8 cellular contexts compared by ENCODE assay signal in genomic region chr16:5240278-5240626, GRCh38.
DNase-seq lines count a peak whose midpoint lies in the region; ATAC-seq, FAIRE-seq and TF ChIP-seq lines count a peak whose summit lies in the region.
"Not testable (repeated sequence)": the region's sequence is repeated elsewhere in the genome, so short reads cannot be mapped to it uniquely, and the experiment has no call there.

No MANE protein-coding gene starts in this region.

- not testable (repeated sequence) for H4K91ac ChIP-seq in neuronal stem cell (ENCODE audit: low read depth, low read length, poor library complexity)

- H3K79me1 ChIP-seq in neuronal stem cell (ENCODE audit: low read depth, low read length) = not testable (repeated sequence)

- H3K4me3 Mint-ChIP-seq in activated T-cell treated with anti-CD3 and anti-CD28 coated beads, Interleukin-2, amount 50 U/mL, for 24 hours = not testable (repeated sequence)
- peak overlapping the region; percentile 7 for H3K4me3 Mint-ChIP-seq in dendritic cell treated with granulocyte-macrophage colony-stimulating factor and Interleukin-4, amounts not matched to agents 40 ng/mL and 50 ng/mL, for 4 days

- H3K27ac ChIP-seq in A549; HUES6 (ENCODE audit: low read depth, low read length); heart right ventricle; iPS-20b (ENCODE audit: low read length); neuronal stem cell (replicated peaks; ENCODE audit: low read length): not testable (repeated sequence)
- H3K27ac ChIP-seq in transverse colon = peak overlapping the region in 3 of 4 donors; percentile 52 to 58 (median 56)

- not testable (repeated sequence) for H3K23ac ChIP-seq in neuronal stem cell (ENCODE audit: low read depth, low read length, poor library complexity)

- not testable (repeated sequence) for TF ChIP-seq RAD21 in A549 (conservative IDR thresholded peaks at IDR 0.05 in 1 of 2, IDR thresholded peaks at IDR 0.05 in 1 of 2)

- H2BK15ac ChIP-seq in neuronal stem cell (ENCODE audit: low read length) = not testable (repeated sequence)

- not testable (repeated sequence) for H2BK120ac ChIP-seq in neuronal stem cell (ENCODE audit: low read depth, low read length)

- H3K18ac ChIP-seq in neuronal stem cell (ENCODE audit: low read length) = not testable (repeated sequence)

- not testable (repeated sequence) for TF ChIP-seq EP300 in A549 (IDR thresholded peaks at IDR 0.05); transverse colon (IDR thresholded peaks at IDR 0.05; ENCODE audit: low read depth)

- H2AK5ac ChIP-seq in neuronal stem cell (ENCODE audit: low read depth, low read length) = not testable (repeated sequence)

- not testable (repeated sequence) for TF ChIP-seq CTCF in A549 (IDR thresholded peaks at IDR 0.05); heart right ventricle (IDR thresholded peaks at IDR 0.05); transverse colon (IDR thresholded peaks at IDR 0.05)

- intact Hi-C loops in dendritic cell treated with granulocyte-macrophage colony-stimulating factor and Interleukin-4, amounts not matched to agents 40 ng/mL and 50 ng/mL, for 4 days (cut with micrococcal nuclease); transverse colon (cut with DNase I; ENCODE audit: low total_unique reads): not testable (repeated sequence)
- intact Hi-C loops in heart right ventricle (cut with DNase I) = loop anchor here in 3 of 10 donors (5.0 to 10.0 kb wide), 3 partner anchors 365 to 1405 kb away; no protein-coding TSS in a partner anchor

- ATAC-seq in A549, heart right ventricle: not testable (repeated sequence)

- H3K4me3 ChIP-seq in A549; neuronal stem cell (ENCODE audit: low read length in 2 of 2): not testable (repeated sequence)
- H3K4me3 ChIP-seq in HUES6 (ENCODE audit: low read depth, low read length) = peak overlapping the region; percentile 50; the same call in 1 of the 2 replicates
- peak overlapping the region in 7 of 10 donors; percentile 8 to 40 (median 31) for H3K4me3 ChIP-seq in heart right ventricle
- peak overlapping the region; percentile 54; the same call in 1 of the 2 replicates for H3K4me3 ChIP-seq in iPS-20b (ENCODE audit: low read length)
- H3K4me3 ChIP-seq in transverse colon = peak overlapping the region in 3 of 4 donors; percentile 41 to 64 (median 47)

- H3K27me3 Mint-ChIP-seq in activated T-cell treated with anti-CD3 and anti-CD28 coated beads, Interleukin-2, amount 50 U/mL, for 24 hours = peaks cover 58% of the 10 kb centered on the region
- H3K27me3 Mint-ChIP-seq in dendritic cell treated with granulocyte-macrophage colony-stimulating factor and Interleukin-4, amounts not matched to agents 40 ng/mL and 50 ng/mL, for 4 days = peaks cover 35% of the 10 kb centered on the region

- POLR2A ChIA-PET in A549 (lab: Yijun Ruan, JAX) = not testable (repeated sequence)

- H3K4me1 ChIP-seq in A549; HUES6 (ENCODE audit: control insufficient read depth, insufficient read depth, low read length); heart right ventricle; iPS-20b (ENCODE audit: insufficient read depth, low read length); neuronal stem cell (ENCODE audit: control insufficient read depth in 2 of 2, insufficient read depth in 1 of 2, low read depth in 1 of 2, low read length in 2 of 2); transverse colon: not testable (repeated sequence)

- not testable (repeated sequence) for TF ChIP-seq POLR2A in A549 (IDR thresholded peaks at IDR 0.05; ENCODE audit: low read length); transverse colon (IDR thresholded peaks at IDR 0.05)

- FAIRE-seq in A549 (lab: Jason Lieb, UNC) = not testable (repeated sequence)

- in situ Hi-C loops in transverse colon (cut with MboI; ENCODE audit: low pct_ligation_motif_present in 1 of 4, low pct_unique_long_range_greater_than_20kb in 1 of 4, low sequenced_read_pairs in 3 of 4) = loop anchor here in 2 of 4 donors (25.0 kb wide), 3 partner anchors 247 to 1397 kb away; no protein-coding TSS in a partner anchor

- H3K36me3 Mint-ChIP-seq in activated T-cell treated with anti-CD3 and anti-CD28 coated beads, Interleukin-2, amount 50 U/mL, for 24 hours (ENCODE audit: low read depth); dendritic cell treated with granulocyte-macrophage colony-stimulating factor and Interleukin-4, amounts not matched to agents 40 ng/mL and 50 ng/mL, for 4 days (ENCODE audit: low read depth): not testable (repeated sequence)

- H3K9ac ChIP-seq in HUES6 (ENCODE audit: low read length); iPS-20b (ENCODE audit: low read depth, low read length); neuronal stem cell (ENCODE audit: low read depth, low read length, poor library complexity): not testable (repeated sequence)

- not testable (repeated sequence) for H3K4me1 Mint-ChIP-seq in activated T-cell treated with anti-CD3 and anti-CD28 coated beads, Interleukin-2, amount 50 U/mL, for 24 hours (ENCODE audit: low read depth); dendritic cell treated with granulocyte-macrophage colony-stimulating factor and Interleukin-4, amounts not matched to agents 40 ng/mL and 50 ng/mL, for 4 days (ENCODE audit: low read depth)

- H3K4ac ChIP-seq in neuronal stem cell (ENCODE audit: low read length) = not testable (repeated sequence)

- H3K9me3 Mint-ChIP-seq in activated T-cell treated with anti-CD3 and anti-CD28 coated beads, Interleukin-2, amount 50 U/mL, for 24 hours; dendritic cell treated with granulocyte-macrophage colony-stimulating factor and Interleukin-4, amounts not matched to agents 40 ng/mL and 50 ng/mL, for 4 days: not testable (repeated sequence)

- H2BK5ac ChIP-seq in neuronal stem cell (ENCODE audit: low read length) = not testable (repeated sequence)

- not testable (repeated sequence) for H3K14ac ChIP-seq in neuronal stem cell (ENCODE audit: low read length)

- not testable (repeated sequence) for DNase-seq in A549 (ENCODE audit: low read depth in 1 of 2, low spot score in 1 of 2); heart right ventricle; neuronal stem cell (ENCODE audit: low spot score)
- DNase-seq in activated T-cell treated with anti-CD3 and anti-CD28 coated beads, Interleukin-2, amount 50 U/mL, for 24 hours = peak; percentile 30
- DNase-seq in transverse colon = peak; percentile 20

- H2BK12ac ChIP-seq in neuronal stem cell (ENCODE audit: low read length) = not testable (repeated sequence)

- not testable (repeated sequence) for H2AFZ ChIP-seq in neuronal stem cell (ENCODE audit: low read length)

- H3K27ac Mint-ChIP-seq in activated T-cell treated with anti-CD3 and anti-CD28 coated beads, Interleukin-2, amount 50 U/mL, for 24 hours; dendritic cell treated with granulocyte-macrophage colony-stimulating factor and Interleukin-4, amounts not matched to agents 40 ng/mL and 50 ng/mL, for 4 days: not testable (repeated sequence)

- peaks cover 46% of the 10 kb centered on the region for H3K27me3 ChIP-seq in HUES6 (ENCODE audit: control insufficient read depth, insufficient read depth, low read length)
- peaks cover 0 to 35% (median 28%) of the 10 kb centered on the region in 7 donors for H3K27me3 ChIP-seq in heart right ventricle
- H3K27me3 ChIP-seq in iPS-20b (ENCODE audit: insufficient read depth, low read length) = peaks cover 27% of the 10 kb centered on the region
- H3K27me3 ChIP-seq in neuronal stem cell (ENCODE audit: control insufficient read depth in 3 of 3, insufficient read depth in 3 of 3, low read depth in 1 of 3, low read length in 3 of 3) = peaks cover 0 to 10% (median 7%) of the 10 kb centered on the region in 3 experiments
- H3K27me3 ChIP-seq in transverse colon = peaks cover 11% of the 10 kb centered on the region

- not testable (repeated sequence) for H3K36me3 ChIP-seq in HUES6 (ENCODE audit: control insufficient read depth, insufficient read depth, low read length); heart right ventricle; iPS-20b (ENCODE audit: insufficient read depth, low read depth, low read length); neuronal stem cell (replicated peaks in 1 of 2; ENCODE audit: control insufficient read depth in 2 of 2, insufficient read depth in 2 of 2, low read length in 2 of 2); transverse colon

- not testable (repeated sequence) for H4K8ac ChIP-seq in neuronal stem cell (ENCODE audit: low read depth, low read length)

- H3K4me2 ChIP-seq in A549 = peak overlapping the region; percentile 60; the same call in 1 of the 3 replicates
- H3K4me2 ChIP-seq in neuronal stem cell (ENCODE audit: insufficient read depth, low read length, poor library complexity, severe bottlenecking) = peak overlapping the region; percentile 48

- WGBS in A549 (ENCODE audit: missing lambda C conversion rate) = 20% methylated on average over 5 of the region's 18 CpGs
- WGBS in heart right ventricle, 2 donors = 1% methylated on average over 8 to 16 of the region's 18 CpGs
- no CpG with 5 or more reads among the region's 18 CpGs for WGBS in neuronal stem cell (ENCODE audit: extremely low coverage in 2 of 2, insufficient read length in 2 of 2, insufficient replicate concordance in 1 of 2), 2 donors
- 0% methylated on average over 5 of the region's 18 CpGs; no CpG with 5 or more reads in 1 of the 2 donors for WGBS in transverse colon (ENCODE audit: low coverage in 1 of 2), 2 donors

- CTCF ChIA-PET in A549 (lab: Yijun Ruan, JAX) = interaction anchor here (0.8 to 2.2 kb wide), 4 partner anchors 9 to 1403 kb away, joined by 3 to 11 read pairs (median 4); no protein-coding TSS in a partner anchor

- not testable (repeated sequence) for H3K9me3 ChIP-seq in A549; HUES6 (ENCODE audit: control insufficient read depth, insufficient read depth, low read depth, low read length); heart right ventricle; iPS-20b (ENCODE audit: insufficient read depth, low read depth, low read length); neuronal stem cell (replicated peaks in 1 of 2; ENCODE audit: control insufficient read depth in 2 of 2, insufficient read depth in 1 of 2, low read depth in 1 of 2, low read length in 2 of 2); transverse colon
